Comparison of ENCODE assay signal across 1 cellular context in the genomic region with DNA sequence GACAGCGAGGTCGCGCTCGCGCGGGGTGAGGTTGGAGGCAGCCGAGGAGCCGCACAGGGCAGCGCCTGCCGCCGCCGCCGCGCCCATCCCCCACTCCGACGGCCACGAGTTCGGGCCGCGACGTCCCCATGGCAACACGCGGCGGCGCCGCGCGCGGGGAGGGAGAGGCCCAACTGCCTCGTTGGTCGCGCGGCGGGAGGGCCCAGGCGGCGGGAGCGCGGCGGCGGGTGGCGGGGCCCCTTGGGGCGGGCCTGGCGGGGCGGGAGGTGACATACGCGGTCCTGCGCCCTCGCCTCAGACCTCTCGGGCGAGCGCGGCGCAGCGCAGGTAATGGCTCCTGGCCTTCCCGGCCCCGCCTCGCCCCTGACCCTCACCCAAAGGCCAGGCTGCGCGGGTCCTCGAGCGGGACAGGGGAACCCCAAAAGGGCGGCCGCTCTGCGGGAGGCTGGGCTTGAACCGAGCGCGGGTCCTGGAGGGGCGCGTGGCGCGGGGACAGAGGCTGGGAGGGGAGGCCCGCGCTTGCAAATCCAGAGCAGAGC.
TF ChIP-seq lines count a peak whose summit lies in the region.

A gene with protein sequence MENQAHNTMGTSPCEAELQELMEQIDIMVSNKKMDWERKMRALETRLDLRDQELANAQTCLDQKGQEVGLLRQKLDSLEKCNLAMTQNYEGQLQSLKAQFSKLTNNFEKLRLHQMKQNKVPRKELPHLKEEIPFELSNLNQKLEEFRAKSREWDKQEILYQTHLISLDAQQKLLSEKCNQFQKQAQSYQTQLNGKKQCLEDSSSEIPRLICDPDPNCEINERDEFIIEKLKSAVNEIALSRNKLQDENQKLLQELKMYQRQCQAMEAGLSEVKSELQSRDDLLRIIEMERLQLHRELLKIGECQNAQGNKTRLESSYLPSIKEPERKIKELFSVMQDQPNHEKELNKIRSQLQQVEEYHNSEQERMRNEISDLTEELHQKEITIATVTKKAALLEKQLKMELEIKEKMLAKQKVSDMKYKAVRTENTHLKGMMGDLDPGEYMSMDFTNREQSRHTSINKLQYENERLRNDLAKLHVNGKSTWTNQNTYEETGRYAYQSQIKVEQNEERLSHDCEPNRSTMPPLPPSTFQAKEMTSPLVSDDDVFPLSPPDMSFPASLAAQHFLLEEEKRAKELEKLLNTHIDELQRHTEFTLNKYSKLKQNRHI (plus strand): TSS at position 297 of the 539 bp plus-strand sequence. CDS start 1,518 bp downstream, outside the sequence.

TF ChIP-seq in K562, 482 proteins besides CTCF, POLR2A, EP300 and RAD21 (continued from another document and continues in another):
- TF ChIP-seq, protein P1, sequence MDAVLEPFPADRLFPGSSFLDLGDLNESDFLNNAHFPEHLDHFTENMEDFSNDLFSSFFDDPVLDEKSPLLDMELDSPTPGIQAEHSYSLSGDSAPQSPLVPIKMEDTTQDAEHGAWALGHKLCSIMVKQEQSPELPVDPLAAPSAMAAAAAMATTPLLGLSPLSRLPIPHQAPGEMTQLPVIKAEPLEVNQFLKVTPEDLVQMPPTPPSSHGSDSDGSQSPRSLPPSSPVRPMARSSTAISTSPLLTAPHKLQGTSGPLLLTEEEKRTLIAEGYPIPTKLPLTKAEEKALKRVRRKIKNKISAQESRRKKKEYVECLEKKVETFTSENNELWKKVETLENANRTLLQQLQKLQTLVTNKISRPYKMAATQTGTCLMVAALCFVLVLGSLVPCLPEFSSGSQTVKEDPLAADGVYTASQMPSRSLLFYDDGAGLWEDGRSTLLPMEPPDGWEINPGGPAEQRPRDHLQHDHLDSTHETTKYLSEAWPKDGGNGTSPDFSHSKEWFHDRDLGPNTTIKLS (IDR thresholded peaks at IDR 0.05; ENCODE audit: borderline replicate concordance, low read depth): 0 out of 2 replicates have a peak, but pooled peaks have one; percentile 48
- peak; percentile 53 for TF ChIP-seq RBM22 (IDR thresholded peaks at IDR 0.05; ENCODE audit: low read depth, low read length, poor library complexity, severe bottlenecking)
- no peak for TF ChIP-seq POLR2AphosphoS5 (IDR thresholded peaks at IDR 0.05; ENCODE audit: control insufficient read depth, insufficient read depth, low read depth, low read length)
- 0 out of 2 replicates have a peak, but pooled peaks have one; percentile 37 for TF ChIP-seq ZBTB1 (CRISPR knock-in tag; IDR thresholded peaks at IDR 0.05; ENCODE audit: borderline replicate concordance, low read depth)
- TF ChIP-seq NFIX (CRISPR knock-in tag; IDR thresholded peaks at IDR 0.05; ENCODE audit: low read depth): no peak
- TF ChIP-seq ZSCAN32 (CRISPR knock-in tag; IDR thresholded peaks at IDR 0.05): no peak
- TF ChIP-seq ETV1 (tag; conservative IDR thresholded peaks at IDR 0.05; ENCODE audit: low read depth): no peak
- 0 out of 2 replicates have a peak, but pooled peaks have one; percentile 32 for TF ChIP-seq ZNF175 (CRISPR knock-in tag; IDR thresholded peaks at IDR 0.05; ENCODE audit: low read depth)
- TF ChIP-seq, protein P2, sequence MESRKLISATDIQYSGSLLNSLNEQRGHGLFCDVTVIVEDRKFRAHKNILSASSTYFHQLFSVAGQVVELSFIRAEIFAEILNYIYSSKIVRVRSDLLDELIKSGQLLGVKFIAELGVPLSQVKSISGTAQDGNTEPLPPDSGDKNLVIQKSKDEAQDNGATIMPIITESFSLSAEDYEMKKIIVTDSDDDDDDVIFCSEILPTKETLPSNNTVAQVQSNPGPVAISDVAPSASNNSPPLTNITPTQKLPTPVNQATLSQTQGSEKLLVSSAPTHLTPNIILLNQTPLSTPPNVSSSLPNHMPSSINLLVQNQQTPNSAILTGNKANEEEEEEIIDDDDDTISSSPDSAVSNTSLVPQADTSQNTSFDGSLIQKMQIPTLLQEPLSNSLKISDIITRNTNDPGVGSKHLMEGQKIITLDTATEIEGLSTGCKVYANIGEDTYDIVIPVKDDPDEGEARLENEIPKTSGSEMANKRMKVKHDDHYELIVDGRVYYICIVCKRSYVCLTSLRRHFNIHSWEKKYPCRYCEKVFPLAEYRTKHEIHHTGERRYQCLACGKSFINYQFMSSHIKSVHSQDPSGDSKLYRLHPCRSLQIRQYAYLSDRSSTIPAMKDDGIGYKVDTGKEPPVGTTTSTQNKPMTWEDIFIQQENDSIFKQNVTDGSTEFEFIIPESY (CRISPR knock-in tag; IDR thresholded peaks at IDR 0.05): peak; percentile 87
- no peak for TF ChIP-seq ZNF707 (CRISPR knock-in tag; conservative IDR thresholded peaks at IDR 0.05)
- TF ChIP-seq CHD2 (IDR thresholded peaks at IDR 0.05; ENCODE audit: low read depth, low read length): peak; percentile 49
- TF ChIP-seq TEAD4 (IDR thresholded peaks at IDR 0.05; ENCODE audit: low read length): no peak
- TF ChIP-seq TEAD4 (CRISPR knock-in tag; IDR thresholded peaks at IDR 0.05; ENCODE audit: borderline replicate concordance): 0 out of 2 replicates have a peak, but pooled peaks have one; percentile 15
- no peak for TF ChIP-seq SRSF9 (IDR thresholded peaks at IDR 0.05; ENCODE audit: borderline replicate concordance, low read depth, low read length)
- peak; percentile 85 for TF ChIP-seq POLR2G (IDR thresholded peaks at IDR 0.05; ENCODE audit: low read depth, low read length)
- TF ChIP-seq, protein P3, sequence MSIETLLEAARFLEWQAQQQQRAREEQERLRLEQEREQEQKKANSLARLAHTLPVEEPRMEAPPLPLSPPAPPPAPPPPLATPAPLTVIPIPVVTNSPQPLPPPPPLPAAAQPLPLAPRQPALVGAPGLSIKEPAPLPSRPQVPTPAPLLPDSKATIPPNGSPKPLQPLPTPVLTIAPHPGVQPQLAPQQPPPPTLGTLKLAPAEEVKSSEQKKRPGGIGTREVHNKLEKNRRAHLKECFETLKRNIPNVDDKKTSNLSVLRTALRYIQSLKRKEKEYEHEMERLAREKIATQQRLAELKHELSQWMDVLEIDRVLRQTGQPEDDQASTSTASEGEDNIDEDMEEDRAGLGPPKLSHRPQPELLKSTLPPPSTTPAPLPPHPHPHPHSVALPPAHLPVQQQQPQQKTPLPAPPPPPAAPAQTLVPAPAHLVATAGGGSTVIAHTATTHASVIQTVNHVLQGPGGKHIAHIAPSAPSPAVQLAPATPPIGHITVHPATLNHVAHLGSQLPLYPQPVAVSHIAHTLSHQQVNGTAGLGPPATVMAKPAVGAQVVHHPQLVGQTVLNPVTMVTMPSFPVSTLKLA (conservative IDR thresholded peaks at IDR 0.05): no peak
- TF ChIP-seq, protein P4, sequence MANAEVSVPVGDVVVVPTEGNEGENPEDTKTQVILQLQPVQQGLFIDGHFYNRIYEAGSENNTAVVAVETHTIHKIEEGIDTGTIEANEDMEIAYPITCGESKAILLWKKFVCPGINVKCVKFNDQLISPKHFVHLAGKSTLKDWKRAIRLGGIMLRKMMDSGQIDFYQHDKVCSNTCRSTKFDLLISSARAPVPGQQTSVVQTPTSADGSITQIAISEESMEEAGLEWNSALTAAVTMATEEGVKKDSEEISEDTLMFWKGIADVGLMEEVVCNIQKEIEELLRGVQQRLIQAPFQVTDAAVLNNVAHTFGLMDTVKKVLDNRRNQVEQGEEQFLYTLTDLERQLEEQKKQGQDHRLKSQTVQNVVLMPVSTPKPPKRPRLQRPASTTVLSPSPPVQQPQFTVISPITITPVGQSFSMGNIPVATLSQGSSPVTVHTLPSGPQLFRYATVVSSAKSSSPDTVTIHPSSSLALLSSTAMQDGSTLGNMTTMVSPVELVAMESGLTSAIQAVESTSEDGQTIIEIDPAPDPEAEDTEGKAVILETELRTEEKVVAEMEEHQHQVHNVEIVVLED (CRISPR knock-in tag; IDR thresholded peaks at IDR 0.05): peak; percentile 70
- no peak for TF ChIP-seq ZNF589 (CRISPR knock-in tag; IDR thresholded peaks at IDR 0.05; ENCODE audit: low read depth)
- TF ChIP-seq KLF1 (tag; IDR thresholded peaks at IDR 0.05): no peak
- peak; percentile 70; the same call in 1 of the 2 replicates for TF ChIP-seq CTBP1 (IDR thresholded peaks at IDR 0.05; ENCODE audit: borderline replicate concordance)
- peak in 1 of 2 experiments; percentile 38; a peak in 1 of 4 replicates for TF ChIP-seq NONO (IDR thresholded peaks at IDR 0.05; ENCODE audit: low read depth in 2 of 2, low read length in 1 of 2)
- 0 out of 2 replicates have a peak, but pooled peaks have one; percentile 35 for TF ChIP-seq ZNF253 (CRISPR knock-in tag; conservative IDR thresholded peaks at IDR 0.05)
- TF ChIP-seq CREM (IDR thresholded peaks at IDR 0.05; ENCODE audit: low read depth): peak; percentile 72
- no peak for TF ChIP-seq BRCA1 (IDR thresholded peaks at IDR 0.05)
- no peak for TF ChIP-seq BRCA1 (CRISPR knock-in tag; IDR thresholded peaks at IDR 0.05)
- no peak for TF ChIP-seq NFATC3 (IDR thresholded peaks at IDR 0.05)
- TF ChIP-seq, protein P5, sequence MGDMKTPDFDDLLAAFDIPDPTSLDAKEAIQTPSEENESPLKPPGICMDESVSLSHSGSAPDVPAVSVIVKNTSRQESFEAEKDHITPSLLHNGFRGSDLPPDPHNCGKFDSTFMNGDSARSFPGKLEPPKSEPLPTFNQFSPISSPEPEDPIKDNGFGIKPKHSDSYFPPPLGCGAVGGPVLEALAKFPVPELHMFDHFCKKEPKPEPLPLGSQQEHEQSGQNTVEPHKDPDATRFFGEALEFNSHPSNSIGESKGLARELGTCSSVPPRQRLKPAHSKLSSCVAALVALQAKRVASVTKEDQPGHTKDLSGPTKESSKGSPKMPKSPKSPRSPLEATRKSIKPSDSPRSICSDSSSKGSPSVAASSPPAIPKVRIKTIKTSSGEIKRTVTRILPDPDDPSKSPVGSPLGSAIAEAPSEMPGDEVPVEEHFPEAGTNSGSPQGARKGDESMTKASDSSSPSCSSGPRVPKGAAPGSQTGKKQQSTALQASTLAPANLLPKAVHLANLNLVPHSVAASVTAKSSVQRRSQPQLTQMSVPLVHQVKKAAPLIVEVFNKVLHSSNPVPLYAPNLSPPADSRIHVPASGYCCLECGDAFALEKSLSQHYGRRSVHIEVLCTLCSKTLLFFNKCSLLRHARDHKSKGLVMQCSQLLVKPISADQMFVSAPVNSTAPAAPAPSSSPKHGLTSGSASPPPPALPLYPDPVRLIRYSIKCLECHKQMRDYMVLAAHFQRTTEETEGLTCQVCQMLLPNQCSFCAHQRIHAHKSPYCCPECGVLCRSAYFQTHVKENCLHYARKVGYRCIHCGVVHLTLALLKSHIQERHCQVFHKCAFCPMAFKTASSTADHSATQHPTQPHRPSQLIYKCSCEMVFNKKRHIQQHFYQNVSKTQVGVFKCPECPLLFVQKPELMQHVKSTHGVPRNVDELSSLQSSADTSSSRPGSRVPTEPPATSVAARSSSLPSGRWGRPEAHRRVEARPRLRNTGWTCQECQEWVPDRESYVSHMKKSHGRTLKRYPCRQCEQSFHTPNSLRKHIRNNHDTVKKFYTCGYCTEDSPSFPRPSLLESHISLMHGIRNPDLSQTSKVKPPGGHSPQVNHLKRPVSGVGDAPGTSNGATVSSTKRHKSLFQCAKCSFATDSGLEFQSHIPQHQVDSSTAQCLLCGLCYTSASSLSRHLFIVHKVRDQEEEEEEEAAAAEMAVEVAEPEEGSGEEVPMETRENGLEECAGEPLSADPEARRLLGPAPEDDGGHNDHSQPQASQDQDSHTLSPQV (IDR thresholded peaks at IDR 0.05): peak; percentile 66; the same call in 1 of the 2 replicates
- TF ChIP-seq SIN3A (IDR thresholded peaks at IDR 0.05; ENCODE audit: borderline replicate concordance in 2 of 2, control insufficient read depth in 1 of 2, low read depth in 2 of 2, low read length in 2 of 2): peak in 1 of 2 experiments; percentile 64; a peak in 2 of 4 replicates
- no peak for TF ChIP-seq NEUROD1 (IDR thresholded peaks at IDR 0.05; ENCODE audit: borderline replicate concordance, low read depth, low read length, partially characterized antibody)
- peak; percentile 38; the same call in 1 of the 2 replicates for TF ChIP-seq ZFX (CRISPR knock-in tag; IDR thresholded peaks at IDR 0.05)
- TF ChIP-seq NFXL1 (CRISPR knock-in tag; IDR thresholded peaks at IDR 0.05): no peak
- no peak for TF ChIP-seq SIX5 (IDR thresholded peaks at IDR 0.05; ENCODE audit: borderline replicate concordance in 1 of 2, insufficient read depth in 1 of 2, low read depth in 1 of 2, low read length in 2 of 2)
- TF ChIP-seq E2F3 (CRISPR knock-in tag; IDR thresholded peaks at IDR 0.05): 0 out of 2 replicates have a peak, but pooled peaks have one; percentile 10
- TF ChIP-seq DMBX1 (CRISPR knock-in tag; IDR thresholded peaks at IDR 0.05; ENCODE audit: borderline replicate concordance): 0 out of 2 replicates have a peak, but pooled peaks have one; percentile 21
- TF ChIP-seq L3MBTL2 (IDR thresholded peaks at IDR 0.05): peak; percentile 82
- no peak for TF ChIP-seq FOXA3 (CRISPR knock-in tag; conservative IDR thresholded peaks at IDR 0.05 in 1 of 2, IDR thresholded peaks at IDR 0.05 in 1 of 2)
- TF ChIP-seq, protein P6, sequence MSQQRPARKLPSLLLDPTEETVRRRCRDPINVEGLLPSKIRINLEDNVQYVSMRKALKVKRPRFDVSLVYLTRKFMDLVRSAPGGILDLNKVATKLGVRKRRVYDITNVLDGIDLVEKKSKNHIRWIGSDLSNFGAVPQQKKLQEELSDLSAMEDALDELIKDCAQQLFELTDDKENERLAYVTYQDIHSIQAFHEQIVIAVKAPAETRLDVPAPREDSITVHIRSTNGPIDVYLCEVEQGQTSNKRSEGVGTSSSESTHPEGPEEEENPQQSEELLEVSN (IDR thresholded peaks at IDR 0.05; ENCODE audit: borderline replicate concordance in 1 of 2, extremely low read depth in 1 of 2, insufficient read depth in 1 of 2, insufficient read length in 1 of 2, low read depth in 1 of 2, low read length in 1 of 2, poor library complexity in 1 of 2, severe bottlenecking in 1 of 2): peak; percentile 84 to 96
- TF ChIP-seq POLR2B (IDR thresholded peaks at IDR 0.05; ENCODE audit: low read depth, partially characterized antibody): no peak
- no peak for TF ChIP-seq ZNF436 (CRISPR knock-in tag; IDR thresholded peaks at IDR 0.05)
- TF ChIP-seq, protein P7, sequence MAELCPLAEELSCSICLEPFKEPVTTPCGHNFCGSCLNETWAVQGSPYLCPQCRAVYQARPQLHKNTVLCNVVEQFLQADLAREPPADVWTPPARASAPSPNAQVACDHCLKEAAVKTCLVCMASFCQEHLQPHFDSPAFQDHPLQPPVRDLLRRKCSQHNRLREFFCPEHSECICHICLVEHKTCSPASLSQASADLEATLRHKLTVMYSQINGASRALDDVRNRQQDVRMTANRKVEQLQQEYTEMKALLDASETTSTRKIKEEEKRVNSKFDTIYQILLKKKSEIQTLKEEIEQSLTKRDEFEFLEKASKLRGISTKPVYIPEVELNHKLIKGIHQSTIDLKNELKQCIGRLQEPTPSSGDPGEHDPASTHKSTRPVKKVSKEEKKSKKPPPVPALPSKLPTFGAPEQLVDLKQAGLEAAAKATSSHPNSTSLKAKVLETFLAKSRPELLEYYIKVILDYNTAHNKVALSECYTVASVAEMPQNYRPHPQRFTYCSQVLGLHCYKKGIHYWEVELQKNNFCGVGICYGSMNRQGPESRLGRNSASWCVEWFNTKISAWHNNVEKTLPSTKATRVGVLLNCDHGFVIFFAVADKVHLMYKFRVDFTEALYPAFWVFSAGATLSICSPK (IDR thresholded peaks at IDR 0.05; ENCODE audit: borderline replicate concordance): no peak
- no peak for TF ChIP-seq ARID2 (IDR thresholded peaks at IDR 0.05)
- no peak for TF ChIP-seq CAMTA2 (CRISPR knock-in tag; conservative IDR thresholded peaks at IDR 0.05)
- TF ChIP-seq TGIF2 (CRISPR knock-in tag; IDR thresholded peaks at IDR 0.05): no peak
- TF ChIP-seq SAFB2 (IDR thresholded peaks at IDR 0.05; ENCODE audit: borderline replicate concordance, low read depth, low read length, severe bottlenecking): no peak
- TF ChIP-seq NFIC (IDR thresholded peaks at IDR 0.05): peak; percentile 42; the same call in 1 of the 2 replicates
- TF ChIP-seq, protein P8, sequence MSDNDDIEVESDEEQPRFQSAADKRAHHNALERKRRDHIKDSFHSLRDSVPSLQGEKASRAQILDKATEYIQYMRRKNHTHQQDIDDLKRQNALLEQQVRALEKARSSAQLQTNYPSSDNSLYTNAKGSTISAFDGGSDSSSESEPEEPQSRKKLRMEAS (CRISPR knock-in tag; IDR thresholded peaks at IDR 0.05): peak; percentile 81
- peak; percentile 59; the same call in 1 of the 2 replicates for TF ChIP-seq RNF2 (IDR thresholded peaks at IDR 0.05)
